Comparison of ENCODE assay signal across 30 cellular contexts in genomic region chr12:115228434-115228833, GRCh38.
"Had no signal": no experiment of that assay in that cellular context is flagged by ENCODE, and none has a peak within 500 bp of the region (broad histone marks: within the 10 kb centered on the region; RNA-seq: fewer than 3 reads in every experiment).

No MANE protein-coding gene starts in this region.

- H3K36me3 ChIP-seq: ascending aorta had no signal

- H3K27me3 Mint-ChIP-seq: activated CD4-positive, alpha-beta T cell treated with anti-CD3 and anti-CD28 coated beads, Interleukin-2, amount 10 ng/mL, durations not matched to agents 24 days and 14 days; activated naive CD4-positive, alpha-beta T cell treated with anti-CD3 and anti-CD28 coated beads, Interleukin-2, amount 50 U/mL, for 24 hours; activated naive CD8-positive, alpha-beta T cell treated with anti-CD3 and anti-CD28 coated beads, Interleukin-2, amount 10 ng/mL, durations not matched to agents 7 days and 5 days; activated T-cell treated with anti-CD3 and anti-CD28 coated beads, Interleukin-2, amount 50 U/mL, for 24 hours had no signal

- H3K9me3 Mint-ChIP-seq: activated naive CD4-positive, alpha-beta T cell treated with anti-CD3 and anti-CD28 coated beads, Interleukin-2, amount 50 U/mL, for 24 hours; activated naive CD8-positive, alpha-beta T cell treated with anti-CD3 and anti-CD28 coated beads, Interleukin-2, amount 10 ng/mL, durations not matched to agents 7 days and 5 days; activated T-cell treated with anti-CD3 and anti-CD28 coated beads, Interleukin-2, amount 50 U/mL, for 24 hours had no signal

- H3K27ac ChIP-seq: ascending aorta, body of pancreas had no signal

- FAIRE-seq: bronchial epithelial cell, TTC549 had no signal

- H3K36me3 Mint-ChIP-seq: activated naive CD4-positive, alpha-beta T cell treated with anti-CD3 and anti-CD28 coated beads, Interleukin-2, amount 50 U/mL, for 24 hours; activated naive CD8-positive, alpha-beta T cell treated with anti-CD3 and anti-CD28 coated beads, Interleukin-2, amount 10 ng/mL, durations not matched to agents 7 days and 5 days had no signal

- H3K4me3 ChIP-seq: ascending aorta, body of pancreas had no signal

- H3K4me1 ChIP-seq: ascending aorta, body of pancreas had no signal

- DNase-seq: activated CD4-positive, alpha-beta T cell treated with anti-CD3 and anti-CD28 coated beads, Interleukin-2, amount 10 ng/mL, durations not matched to agents 24 days and 14 days; activated CD4-positive, alpha-beta T cell treated with anti-CD3 and anti-CD28 coated beads, Interleukin-2, amount 50 U/mL, for 4 hours; activated CD8-positive, alpha-beta T cell treated with anti-CD3 and anti-CD28 coated beads, Interleukin-2, amount 10 ng/mL, durations not matched to agents 7 days and 5 days; activated gamma-delta T cell; activated naive CD4-positive, alpha-beta T cell treated with Interleukin-2 at 50 U/mL for 16 hours; activated naive CD8-positive, alpha-beta T cell treated with anti-CD3 and anti-CD28 coated beads, Interleukin-2, amount 10 ng/mL, durations not matched to agents 7 days and 5 days; activated T-cell treated with anti-CD3 and anti-CD28 coated beads, Interleukin-2, amount 50 U/mL, for 24 hours; amygdala; body of pancreas; caudate nucleus; cerebellar nuclear complex; NCI-H1092 treated with DMSO at 0.1 percent for 48 hours; NCI-H1417; NCI-H146; NCI-H187; NCI-H2029 treated with DMSO at 0.1 percent for 48 hours; NCI-H2107; NCI-H2171; NCI-H510A; NCI-H526; NCI-H748 treated with DMSO at 0.1 percent for 48 hours; NK-92 treated with Interleukin-12 subunit alpha and Interleukin-12 subunit beta, amount 100 ng/mL, for 24 hours; Right ventricle myocardium superior had no signal

- H3K4me1 Mint-ChIP-seq: activated CD4-positive, alpha-beta T cell treated with anti-CD3 and anti-CD28 coated beads, Interleukin-2, amount 10 ng/mL, durations not matched to agents 24 days and 14 days; activated naive CD4-positive, alpha-beta T cell treated with anti-CD3 and anti-CD28 coated beads, Interleukin-2, amount 50 U/mL, for 24 hours; activated naive CD8-positive, alpha-beta T cell treated with anti-CD3 and anti-CD28 coated beads, Interleukin-2, amount 10 ng/mL, durations not matched to agents 7 days and 5 days had no signal

- ATAC-seq: activated CD8-positive, alpha-beta T cell treated with anti-CD3 and anti-CD28 coated beads, Interleukin-2, amount 10 ng/mL, durations not matched to agents 7 days and 5 days; body of pancreas had no signal

- H3K27me3 ChIP-seq: ascending aorta, body of pancreas had no signal

- H3K9me3 ChIP-seq: ascending aorta, body of pancreas had no signal

- H3K4me3 Mint-ChIP-seq: activated CD4-positive, alpha-beta T cell treated with anti-CD3 and anti-CD28 coated beads, Interleukin-2, amount 10 ng/mL, durations not matched to agents 24 days and 14 days; activated CD8-positive, alpha-beta T cell treated with anti-CD3 and anti-CD28 coated beads, Interleukin-2, amount 10 ng/mL, durations not matched to agents 7 days and 5 days; activated naive CD4-positive, alpha-beta T cell treated with anti-CD3 and anti-CD28 coated beads, Interleukin-2, amount 50 U/mL, for 24 hours; activated naive CD8-positive, alpha-beta T cell treated with anti-CD3 and anti-CD28 coated beads, Interleukin-2, amount 10 ng/mL, durations not matched to agents 7 days and 5 days; activated T-cell treated with anti-CD3 and anti-CD28 coated beads, Interleukin-2, amount 50 U/mL, for 24 hours; T-helper 1 cell treated with Interleukin-12 subunit alpha and Interleukin-12 subunit beta and Interleukin-4 antibody, amounts not matched to agents 30 μg/mL and 1 μg/mL, for 36 hours; T-helper 2 cell treated with Interferon-gamma antibody and Interleukin-4, amounts not matched to agents 5 μg/mL and 100 μg/mL, for 36 hours had no signal

- H3K27ac Mint-ChIP-seq: activated CD4-positive, alpha-beta T cell treated with anti-CD3 and anti-CD28 coated beads, Interleukin-2, amount 10 ng/mL, durations not matched to agents 24 days and 14 days; activated CD8-positive, alpha-beta T cell treated with anti-CD3 and anti-CD28 coated beads, Interleukin-2, amount 10 ng/mL, durations not matched to agents 7 days and 5 days; activated naive CD4-positive, alpha-beta T cell treated with anti-CD3 and anti-CD28 coated beads, Interleukin-2, amount 50 U/mL, for 24 hours; activated naive CD8-positive, alpha-beta T cell treated with anti-CD3 and anti-CD28 coated beads, Interleukin-2, amount 10 ng/mL, durations not matched to agents 7 days and 5 days; activated T-cell treated with anti-CD3 and anti-CD28 coated beads, Interleukin-2, amount 50 U/mL, for 24 hours; activated T-helper 2 cell treated with anti-CD3 and anti-CD28 coated beads, Interferon-gamma antibody, Interleukin-2, Interleukin-4, amounts not matched to agents 10 μg/mL and 5 μg/mL and 100 μg/mL, durations not matched to agents 14 hours and 24 hours and 36 hours; T-helper 1 cell treated with Interleukin-12 subunit alpha and Interleukin-12 subunit beta and Interleukin-4 antibody, amounts not matched to agents 30 μg/mL and 1 μg/mL, for 36 hours; T-helper 2 cell treated with Interferon-gamma antibody and Interleukin-4, amounts not matched to agents 5 μg/mL and 100 μg/mL, for 36 hours had no signal
